19 cellular contexts compared by ENCODE assay signal in the genomic region with DNA sequence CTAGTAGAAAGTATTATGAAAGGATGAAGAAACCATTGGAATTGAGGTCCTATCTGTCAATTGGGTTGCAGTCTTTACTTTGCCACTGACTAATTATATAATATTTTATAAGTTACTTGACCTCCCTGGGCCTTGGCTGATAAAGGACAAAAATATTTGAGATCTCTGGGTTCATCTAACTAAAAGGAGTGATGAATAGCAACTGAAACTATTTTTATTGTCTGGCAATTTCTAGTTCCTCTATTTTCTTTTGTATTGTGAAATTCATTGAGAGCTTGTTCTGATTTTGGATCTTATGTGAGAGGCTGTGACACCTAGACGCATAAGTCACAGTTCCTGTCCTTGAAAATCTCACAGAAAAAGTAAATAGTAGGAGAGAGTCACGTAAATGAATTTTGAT.
DNase-seq lines count a peak whose midpoint lies in the region; ATAC-seq and TF ChIP-seq lines count a peak whose summit lies in the region.
"Had no signal": no experiment of that assay in that cellular context is flagged by ENCODE, and none has a peak within 500 bp of the region (broad histone marks: within the 10 kb centered on the region; RNA-seq: fewer than 3 reads in every experiment).

No MANE protein-coding gene starts in this region.

- H3K9me3 ChIP-seq in DOHH2 (ENCODE audit: control insufficient read depth, insufficient read depth, low read length): peaks cover 20% of the 10 kb centered on the region
- H3K9me3 ChIP-seq: colonic mucosa, testis had no signal

- ATAC-seq in GM19395 (IDR thresholded peaks at IDR 0.05; ENCODE audit: unreplicated experiment): peak; percentile 43
- ATAC-seq in GM21423 (IDR thresholded peaks at IDR 0.05; ENCODE audit: unreplicated experiment): no peak
- ATAC-seq in GM18502 (IDR thresholded peaks at IDR 0.05; ENCODE audit: poor library complexity, unreplicated experiment): no peak
- ATAC-seq: SK-N-SH treated with all-trans-retinoic acid at 6 μM for 48 hours had no signal

- no peaks in the 10 kb centered on the region for H3K9me2 ChIP-seq in DOHH2 (replicated peaks; ENCODE audit: control insufficient read depth, low read length)

- no peaks in the 10 kb centered on the region for H3K27me3 ChIP-seq in DOHH2 (ENCODE audit: control insufficient read depth, low read length)
- H3K27me3 ChIP-seq: colonic mucosa, hepatocyte, testis had no signal

- peaks cover 15% of the 10 kb centered on the region for H3K4me1 ChIP-seq in DOHH2 (ENCODE audit: control insufficient read depth, low read length)
- H3K4me1 ChIP-seq: colonic mucosa, testis had no signal

- 0 out of 2 replicates have a peak overlapping the region, but pooled peaks have one; percentile 4 for H3K4me2 ChIP-seq in DOHH2 (ENCODE audit: low read length)
- H3K4me2 ChIP-seq: hepatocyte had no signal

- no peaks in the 10 kb centered on the region for H3F3A ChIP-seq in DOHH2 (ENCODE audit: control insufficient read depth, insufficient read depth)

- H3K79me2 ChIP-seq in DOHH2 (ENCODE audit: control insufficient read depth, low read length): no peaks in the 10 kb centered on the region
- H3K79me2 ChIP-seq: hepatocyte had no signal

- TF ChIP-seq CTCF in DOHH2 (IDR thresholded peaks at IDR 0.05; ENCODE audit: low read depth, low read length, poor library complexity, severe bottlenecking) (no peak), foreskin fibroblast (IDR thresholded peaks at IDR 0.05; ENCODE audit: low read depth, low read length) (no peak)

- H3K27ac ChIP-seq in DOHH2 (ENCODE audit: low read depth, low read length): no peak overlapping the region
- H3K27ac ChIP-seq: colonic mucosa, hepatocyte, testis had no signal

- H3K4me3 ChIP-seq in DOHH2 (ENCODE audit: low read length) (no peak overlapping the region), foreskin fibroblast (ENCODE audit: low read depth in 1 of 2, low read length in 2 of 2) (no peak overlapping the region)
- H3K4me3 ChIP-seq: colonic mucosa, hepatocyte, lung, testis had no signal

- H3K36me3 ChIP-seq in DOHH2 (ENCODE audit: control insufficient read depth, low read length): no peaks in the 10 kb centered on the region
- H3K36me3 ChIP-seq: colonic mucosa had no signal

- peak; percentile 43 to 83 for DNase-seq in NOMO-1 (lab: John Stamatoyannopoulos, UW; ENCODE audit: unreplicated experiment in 2 of 2)
- peak; percentile 18 to 35 for DNase-seq in foreskin fibroblast
- DNase-seq in NCI-H69 (lab: John Stamatoyannopoulos, UW): no peak
- DNase-seq: activated naive CD8-positive, alpha-beta T cell treated with anti-CD3 and anti-CD28 coated beads, Interleukin-2, amount 10 ng/mL, durations not matched to agents 7 days and 5 days; AML-193; colonic mucosa; islet precursor cell; KBM-7; NCI-H2171 treated with DMSO at 0.1 percent for 48 hours; nucleus accumbens; T1000; testis had no signal

- no peaks in the 10 kb centered on the region for H4K20me1 ChIP-seq in DOHH2 (ENCODE audit: control insufficient read depth, insufficient read depth, low read depth, low read length)
